ENCODE assay signal across 1 cellular context in the genomic region with DNA sequence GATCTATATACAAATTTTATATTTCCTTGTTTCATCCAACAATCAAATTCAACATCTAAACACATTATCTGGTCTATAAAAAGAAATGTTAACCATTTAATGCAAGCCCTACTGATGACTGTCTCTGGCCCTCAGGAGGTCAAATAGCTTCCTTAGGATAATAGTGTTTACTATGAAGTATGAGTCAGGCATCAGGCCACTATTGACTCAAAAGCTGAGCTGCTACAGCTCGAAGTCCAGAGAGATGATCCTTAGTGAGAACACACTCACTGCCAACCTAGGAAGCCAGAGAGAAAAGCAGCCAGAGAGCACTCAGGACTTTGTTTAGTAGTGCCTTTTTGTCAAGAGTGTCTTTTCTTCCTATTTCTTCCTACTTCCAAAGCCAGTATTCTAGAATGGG.
TF ChIP-seq lines count a peak whose summit lies in the region.

No MANE protein-coding gene starts in this region.

TF ChIP-seq in HepG2, 621 proteins besides CTCF, POLR2A, EP300 and RAD21 (continued from another document and continues in another):
- TF ChIP-seq, protein P1, sequence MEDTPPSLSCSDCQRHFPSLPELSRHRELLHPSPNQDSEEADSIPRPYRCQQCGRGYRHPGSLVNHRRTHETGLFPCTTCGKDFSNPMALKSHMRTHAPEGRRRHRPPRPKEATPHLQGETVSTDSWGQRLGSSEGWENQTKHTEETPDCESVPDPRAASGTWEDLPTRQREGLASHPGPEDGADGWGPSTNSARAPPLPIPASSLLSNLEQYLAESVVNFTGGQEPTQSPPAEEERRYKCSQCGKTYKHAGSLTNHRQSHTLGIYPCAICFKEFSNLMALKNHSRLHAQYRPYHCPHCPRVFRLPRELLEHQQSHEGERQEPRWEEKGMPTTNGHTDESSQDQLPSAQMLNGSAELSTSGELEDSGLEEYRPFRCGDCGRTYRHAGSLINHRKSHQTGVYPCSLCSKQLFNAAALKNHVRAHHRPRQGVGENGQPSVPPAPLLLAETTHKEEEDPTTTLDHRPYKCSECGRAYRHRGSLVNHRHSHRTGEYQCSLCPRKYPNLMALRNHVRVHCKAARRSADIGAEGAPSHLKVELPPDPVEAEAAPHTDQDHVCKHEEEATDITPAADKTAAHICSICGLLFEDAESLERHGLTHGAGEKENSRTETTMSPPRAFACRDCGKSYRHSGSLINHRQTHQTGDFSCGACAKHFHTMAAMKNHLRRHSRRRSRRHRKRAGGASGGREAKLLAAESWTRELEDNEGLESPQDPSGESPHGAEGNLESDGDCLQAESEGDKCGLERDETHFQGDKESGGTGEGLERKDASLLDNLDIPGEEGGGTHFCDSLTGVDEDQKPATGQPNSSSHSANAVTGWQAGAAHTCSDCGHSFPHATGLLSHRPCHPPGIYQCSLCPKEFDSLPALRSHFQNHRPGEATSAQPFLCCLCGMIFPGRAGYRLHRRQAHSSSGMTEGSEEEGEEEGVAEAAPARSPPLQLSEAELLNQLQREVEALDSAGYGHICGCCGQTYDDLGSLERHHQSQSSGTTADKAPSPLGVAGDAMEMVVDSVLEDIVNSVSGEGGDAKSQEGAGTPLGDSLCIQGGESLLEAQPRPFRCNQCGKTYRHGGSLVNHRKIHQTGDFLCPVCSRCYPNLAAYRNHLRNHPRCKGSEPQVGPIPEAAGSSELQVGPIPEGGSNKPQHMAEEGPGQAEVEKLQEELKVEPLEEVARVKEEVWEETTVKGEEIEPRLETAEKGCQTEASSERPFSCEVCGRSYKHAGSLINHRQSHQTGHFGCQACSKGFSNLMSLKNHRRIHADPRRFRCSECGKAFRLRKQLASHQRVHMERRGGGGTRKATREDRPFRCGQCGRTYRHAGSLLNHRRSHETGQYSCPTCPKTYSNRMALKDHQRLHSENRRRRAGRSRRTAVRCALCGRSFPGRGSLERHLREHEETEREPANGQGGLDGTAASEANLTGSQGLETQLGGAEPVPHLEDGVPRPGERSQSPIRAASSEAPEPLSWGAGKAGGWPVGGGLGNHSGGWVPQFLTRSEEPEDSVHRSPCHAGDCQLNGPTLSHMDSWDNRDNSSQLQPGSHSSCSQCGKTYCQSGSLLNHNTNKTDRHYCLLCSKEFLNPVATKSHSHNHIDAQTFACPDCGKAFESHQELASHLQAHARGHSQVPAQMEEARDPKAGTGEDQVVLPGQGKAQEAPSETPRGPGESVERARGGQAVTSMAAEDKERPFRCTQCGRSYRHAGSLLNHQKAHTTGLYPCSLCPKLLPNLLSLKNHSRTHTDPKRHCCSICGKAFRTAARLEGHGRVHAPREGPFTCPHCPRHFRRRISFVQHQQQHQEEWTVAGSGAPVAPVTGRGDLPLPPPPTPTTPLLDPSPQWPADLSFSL (CRISPR knock-in tag; IDR thresholded peaks at IDR 0.05) = no peak
- no peak for TF ChIP-seq SALL2 (CRISPR knock-in tag; IDR thresholded peaks at IDR 0.05)
- no peak for TF ChIP-seq SP140L (CRISPR knock-in tag; IDR thresholded peaks at IDR 0.05; ENCODE audit: borderline replicate concordance)
- no peak for TF ChIP-seq ATRX (CRISPR knock-in tag; IDR thresholded peaks at IDR 0.05; ENCODE audit: borderline replicate concordance)
- no peak for TF ChIP-seq SNRNP70 (IDR thresholded peaks at IDR 0.05; ENCODE audit: low read depth, low read length)
- TF ChIP-seq ZNF10 (CRISPR knock-in tag; IDR thresholded peaks at IDR 0.05; ENCODE audit: borderline replicate concordance, low read depth) = no peak
- no peak for TF ChIP-seq PHB2 (IDR thresholded peaks at IDR 0.05; ENCODE audit: partially characterized antibody)
- TF ChIP-seq TAF1 (CRISPR knock-in tag; IDR thresholded peaks at IDR 0.05) = no peak
- no peak for TF ChIP-seq HOXA9 (CRISPR knock-in tag; IDR thresholded peaks at IDR 0.05; ENCODE audit: borderline replicate concordance)
- no peak for TF ChIP-seq KDM2A (CRISPR knock-in tag; IDR thresholded peaks at IDR 0.05; ENCODE audit: borderline replicate concordance, low read depth)
- no peak for TF ChIP-seq ZNF784 (CRISPR knock-in tag; IDR thresholded peaks at IDR 0.05; ENCODE audit: borderline replicate concordance)
- TF ChIP-seq SIN3A (IDR thresholded peaks at IDR 0.05; ENCODE audit: borderline replicate concordance, low read depth, low read length) = no peak
- peak; percentile 71; the same call in 1 of the 2 replicates for TF ChIP-seq HOXA3 (CRISPR knock-in tag; IDR thresholded peaks at IDR 0.05)
- TF ChIP-seq, protein P2, sequence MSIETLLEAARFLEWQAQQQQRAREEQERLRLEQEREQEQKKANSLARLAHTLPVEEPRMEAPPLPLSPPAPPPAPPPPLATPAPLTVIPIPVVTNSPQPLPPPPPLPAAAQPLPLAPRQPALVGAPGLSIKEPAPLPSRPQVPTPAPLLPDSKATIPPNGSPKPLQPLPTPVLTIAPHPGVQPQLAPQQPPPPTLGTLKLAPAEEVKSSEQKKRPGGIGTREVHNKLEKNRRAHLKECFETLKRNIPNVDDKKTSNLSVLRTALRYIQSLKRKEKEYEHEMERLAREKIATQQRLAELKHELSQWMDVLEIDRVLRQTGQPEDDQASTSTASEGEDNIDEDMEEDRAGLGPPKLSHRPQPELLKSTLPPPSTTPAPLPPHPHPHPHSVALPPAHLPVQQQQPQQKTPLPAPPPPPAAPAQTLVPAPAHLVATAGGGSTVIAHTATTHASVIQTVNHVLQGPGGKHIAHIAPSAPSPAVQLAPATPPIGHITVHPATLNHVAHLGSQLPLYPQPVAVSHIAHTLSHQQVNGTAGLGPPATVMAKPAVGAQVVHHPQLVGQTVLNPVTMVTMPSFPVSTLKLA (IDR thresholded peaks at IDR 0.05) = no peak
- TF ChIP-seq, protein P3, sequence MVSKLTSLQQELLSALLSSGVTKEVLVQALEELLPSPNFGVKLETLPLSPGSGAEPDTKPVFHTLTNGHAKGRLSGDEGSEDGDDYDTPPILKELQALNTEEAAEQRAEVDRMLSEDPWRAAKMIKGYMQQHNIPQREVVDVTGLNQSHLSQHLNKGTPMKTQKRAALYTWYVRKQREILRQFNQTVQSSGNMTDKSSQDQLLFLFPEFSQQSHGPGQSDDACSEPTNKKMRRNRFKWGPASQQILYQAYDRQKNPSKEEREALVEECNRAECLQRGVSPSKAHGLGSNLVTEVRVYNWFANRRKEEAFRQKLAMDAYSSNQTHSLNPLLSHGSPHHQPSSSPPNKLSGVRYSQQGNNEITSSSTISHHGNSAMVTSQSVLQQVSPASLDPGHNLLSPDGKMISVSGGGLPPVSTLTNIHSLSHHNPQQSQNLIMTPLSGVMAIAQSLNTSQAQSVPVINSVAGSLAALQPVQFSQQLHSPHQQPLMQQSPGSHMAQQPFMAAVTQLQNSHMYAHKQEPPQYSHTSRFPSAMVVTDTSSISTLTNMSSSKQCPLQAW (CRISPR knock-in tag; IDR thresholded peaks at IDR 0.05) = peak; percentile 52; the same call in 1 of the 2 replicates
- TF ChIP-seq HOXA7 (CRISPR knock-in tag; IDR thresholded peaks at IDR 0.05) = no peak
- no peak for TF ChIP-seq MIER2 (CRISPR knock-in tag; IDR thresholded peaks at IDR 0.05)
- TF ChIP-seq, protein P4, sequence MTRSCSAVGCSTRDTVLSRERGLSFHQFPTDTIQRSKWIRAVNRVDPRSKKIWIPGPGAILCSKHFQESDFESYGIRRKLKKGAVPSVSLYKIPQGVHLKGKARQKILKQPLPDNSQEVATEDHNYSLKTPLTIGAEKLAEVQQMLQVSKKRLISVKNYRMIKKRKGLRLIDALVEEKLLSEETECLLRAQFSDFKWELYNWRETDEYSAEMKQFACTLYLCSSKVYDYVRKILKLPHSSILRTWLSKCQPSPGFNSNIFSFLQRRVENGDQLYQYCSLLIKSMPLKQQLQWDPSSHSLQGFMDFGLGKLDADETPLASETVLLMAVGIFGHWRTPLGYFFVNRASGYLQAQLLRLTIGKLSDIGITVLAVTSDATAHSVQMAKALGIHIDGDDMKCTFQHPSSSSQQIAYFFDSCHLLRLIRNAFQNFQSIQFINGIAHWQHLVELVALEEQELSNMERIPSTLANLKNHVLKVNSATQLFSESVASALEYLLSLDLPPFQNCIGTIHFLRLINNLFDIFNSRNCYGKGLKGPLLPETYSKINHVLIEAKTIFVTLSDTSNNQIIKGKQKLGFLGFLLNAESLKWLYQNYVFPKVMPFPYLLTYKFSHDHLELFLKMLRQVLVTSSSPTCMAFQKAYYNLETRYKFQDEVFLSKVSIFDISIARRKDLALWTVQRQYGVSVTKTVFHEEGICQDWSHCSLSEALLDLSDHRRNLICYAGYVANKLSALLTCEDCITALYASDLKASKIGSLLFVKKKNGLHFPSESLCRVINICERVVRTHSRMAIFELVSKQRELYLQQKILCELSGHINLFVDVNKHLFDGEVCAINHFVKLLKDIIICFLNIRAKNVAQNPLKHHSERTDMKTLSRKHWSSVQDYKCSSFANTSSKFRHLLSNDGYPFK (CRISPR knock-in tag; IDR thresholded peaks at IDR 0.05; ENCODE audit: borderline replicate concordance) = no peak
- TF ChIP-seq AHR (CRISPR knock-in tag; IDR thresholded peaks at IDR 0.05) = no peak
- 0 out of 2 replicates have a peak, but pooled peaks have one; percentile 21 for TF ChIP-seq ERF (CRISPR knock-in tag; IDR thresholded peaks at IDR 0.05)
- no peak for TF ChIP-seq ZNF615 (CRISPR knock-in tag; IDR thresholded peaks at IDR 0.05; ENCODE audit: borderline replicate concordance)
- TF ChIP-seq ZNF788 (CRISPR knock-in tag; IDR thresholded peaks at IDR 0.05; ENCODE audit: borderline replicate concordance) = peak; percentile 28; the same call in 1 of the 2 replicates
- TF ChIP-seq ZNF3 (CRISPR knock-in tag; IDR thresholded peaks at IDR 0.05) = no peak
- peak; percentile 93 for TF ChIP-seq MED1 (CRISPR knock-in tag; IDR thresholded peaks at IDR 0.05)
- TF ChIP-seq ZNF552 (CRISPR knock-in tag; IDR thresholded peaks at IDR 0.05; ENCODE audit: borderline replicate concordance) = no peak
- TF ChIP-seq ZNF383 (CRISPR knock-in tag; IDR thresholded peaks at IDR 0.05; ENCODE audit: borderline replicate concordance) = no peak
- peak; percentile 98 for TF ChIP-seq HNF4A (CRISPR knock-in tag; IDR thresholded peaks at IDR 0.05)
- TF ChIP-seq, protein P5, sequence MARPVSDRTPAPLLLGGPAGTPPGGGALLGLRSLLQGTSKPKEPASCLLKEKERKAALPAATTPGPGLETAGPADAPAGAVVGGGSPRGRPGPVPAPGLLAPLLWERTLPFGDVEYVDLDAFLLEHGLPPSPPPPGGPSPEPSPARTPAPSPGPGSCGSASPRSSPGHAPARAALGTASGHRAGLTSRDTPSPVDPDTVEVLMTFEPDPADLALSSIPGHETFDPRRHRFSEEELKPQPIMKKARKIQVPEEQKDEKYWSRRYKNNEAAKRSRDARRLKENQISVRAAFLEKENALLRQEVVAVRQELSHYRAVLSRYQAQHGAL (CRISPR knock-in tag; IDR thresholded peaks at IDR 0.05; ENCODE audit: not compliant biosample characterization) = no peak
- TF ChIP-seq FOXP4 (CRISPR knock-in tag; IDR thresholded peaks at IDR 0.05) = peak; percentile 90
- peak; percentile 59; the same call in 1 of the 2 replicates for TF ChIP-seq CREM (IDR thresholded peaks at IDR 0.05)
- no peak for TF ChIP-seq CREM (CRISPR knock-in tag; IDR thresholded peaks at IDR 0.05)
- TF ChIP-seq ZNF124 (CRISPR knock-in tag; IDR thresholded peaks at IDR 0.05) = no peak
- TF ChIP-seq KAT8 (CRISPR knock-in tag; IDR thresholded peaks at IDR 0.05) = peak; percentile 58; the same call in 1 of the 2 replicates
- TF ChIP-seq RFXAP (CRISPR knock-in tag; IDR thresholded peaks at IDR 0.05; ENCODE audit: borderline replicate concordance) = no peak
- TF ChIP-seq ATF7 (IDR thresholded peaks at IDR 0.05) = no peak
- TF ChIP-seq ATF7 (CRISPR knock-in tag; IDR thresholded peaks at IDR 0.05) = no peak
- peak; percentile 61; the same call in 1 of the 2 replicates for TF ChIP-seq ATF1 (CRISPR knock-in tag; IDR thresholded peaks at IDR 0.05)
- no peak for TF ChIP-seq ZNF101 (CRISPR knock-in tag; IDR thresholded peaks at IDR 0.05; ENCODE audit: borderline replicate concordance, low read depth)
- no peak for TF ChIP-seq ARNT (IDR thresholded peaks at IDR 0.05)
- no peak for TF ChIP-seq SP5 (CRISPR knock-in tag; IDR thresholded peaks at IDR 0.05; ENCODE audit: borderline replicate concordance, low read depth)
- no peak for TF ChIP-seq HNRNPL (IDR thresholded peaks at IDR 0.05; ENCODE audit: low read depth, low read length)
- TF ChIP-seq ZNF354B (CRISPR knock-in tag; IDR thresholded peaks at IDR 0.05) = no peak
- no peak for TF ChIP-seq SKI (IDR thresholded peaks at IDR 0.05; ENCODE audit: partially characterized antibody)
- TF ChIP-seq ZNF136 (CRISPR knock-in tag; IDR thresholded peaks at IDR 0.05; ENCODE audit: low read depth) = no peak
- no peak for TF ChIP-seq NRL (CRISPR knock-in tag; IDR thresholded peaks at IDR 0.05; ENCODE audit: borderline replicate concordance)
- TF ChIP-seq, protein P6, sequence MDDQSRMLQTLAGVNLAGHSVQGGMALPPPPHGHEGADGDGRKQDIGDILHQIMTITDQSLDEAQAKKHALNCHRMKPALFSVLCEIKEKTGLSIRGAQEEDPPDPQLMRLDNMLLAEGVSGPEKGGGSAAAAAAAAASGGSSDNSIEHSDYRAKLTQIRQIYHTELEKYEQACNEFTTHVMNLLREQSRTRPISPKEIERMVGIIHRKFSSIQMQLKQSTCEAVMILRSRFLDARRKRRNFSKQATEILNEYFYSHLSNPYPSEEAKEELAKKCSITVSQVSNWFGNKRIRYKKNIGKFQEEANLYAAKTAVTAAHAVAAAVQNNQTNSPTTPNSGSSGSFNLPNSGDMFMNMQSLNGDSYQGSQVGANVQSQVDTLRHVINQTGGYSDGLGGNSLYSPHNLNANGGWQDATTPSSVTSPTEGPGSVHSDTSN (CRISPR knock-in tag; IDR thresholded peaks at IDR 0.05; ENCODE audit: borderline replicate concordance) = no peak
- TF ChIP-seq NFIC (IDR thresholded peaks at IDR 0.05; ENCODE audit: low read length) = peak; percentile 56; the same call in 1 of the 2 replicates
- no peak for TF ChIP-seq MEIS1 (CRISPR knock-in tag; IDR thresholded peaks at IDR 0.05; ENCODE audit: borderline replicate concordance)
- TF ChIP-seq RFX1 (IDR thresholded peaks at IDR 0.05) = no peak
- TF ChIP-seq ISL2 (CRISPR knock-in tag; IDR thresholded peaks at IDR 0.05) = peak; percentile 73
- peak; percentile 93 for TF ChIP-seq FOXA3 (CRISPR knock-in tag; IDR thresholded peaks at IDR 0.05)
- peak; percentile 60; the same call in 1 of the 2 replicates for TF ChIP-seq SIX1 (CRISPR knock-in tag; IDR thresholded peaks at IDR 0.05; ENCODE audit: borderline replicate concordance)
